ENCODE assay signal across 10 cellular contexts in the genomic region with DNA sequence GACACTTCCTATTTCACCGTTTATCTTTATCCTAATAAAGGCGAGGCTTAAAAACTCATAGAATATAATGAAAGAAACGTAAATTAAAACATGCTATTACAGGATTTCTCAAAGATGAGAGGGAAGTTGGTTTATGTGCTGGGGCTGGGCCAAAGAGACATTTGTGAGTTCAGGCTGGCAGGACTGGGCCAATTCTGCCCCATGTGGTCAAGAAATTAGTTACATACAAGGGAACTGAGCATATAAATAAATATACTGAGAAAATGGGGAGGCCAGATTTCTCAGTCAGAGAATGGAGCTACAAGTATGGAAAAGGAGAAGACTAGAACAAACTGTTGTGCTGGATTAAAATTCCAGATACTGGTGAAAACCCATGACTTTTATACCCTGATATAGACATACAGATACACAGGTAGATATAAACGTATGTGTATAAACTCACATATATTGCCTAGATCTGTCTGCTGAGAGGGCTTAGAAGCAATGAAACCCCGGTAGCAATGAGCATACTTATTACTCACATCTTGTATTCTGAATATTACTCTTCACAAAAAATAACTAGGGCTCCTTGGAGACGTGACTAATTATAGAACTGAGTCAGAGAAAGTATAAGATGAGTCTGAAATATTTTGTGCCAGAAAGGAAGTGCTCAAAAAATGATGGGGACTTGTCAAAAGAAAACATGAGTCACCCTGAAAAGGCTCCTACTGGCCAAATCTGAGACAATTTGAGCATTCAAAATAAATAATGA.
DNase-seq lines count a peak whose midpoint lies in the region; ATAC-seq and TF ChIP-seq lines count a peak whose summit lies in the region.
"Had no signal": no experiment of that assay in that cellular context is flagged by ENCODE, and none has a peak within 500 bp of the region (broad histone marks: within the 10 kb centered on the region; RNA-seq: fewer than 3 reads in every experiment).

No MANE protein-coding gene starts in this region.

- peak overlapping the region; percentile 71 for H3K9ac ChIP-seq in skeletal muscle satellite cell (ENCODE audit: low read depth, low read length)

- peaks cover 8 to 24% of the 10 kb centered on the region in 2 donors for H3K9me3 ChIP-seq in right atrium auricular region
- peaks cover 27% of the 10 kb centered on the region for H3K9me3 ChIP-seq in MG63
- H3K9me3 ChIP-seq in skeletal muscle satellite cell (replicated peaks; ENCODE audit: low read length): no peaks in the 10 kb centered on the region

- no peak overlapping the region for H3K27ac ChIP-seq in right atrium auricular region

- ATAC-seq in Right ventricle myocardium superior (ENCODE audit: poor library complexity): peak; percentile 12

- H3K4me3 ChIP-seq in right atrium auricular region: no peak overlapping the region
- H3K4me3 ChIP-seq in HFF-Myc (replicated peaks; ENCODE audit: low read depth, low read length): no peak overlapping the region
- peak overlapping the region; percentile 7; the same call in 1 of the 2 replicates for H3K4me3 ChIP-seq in MG63
- peak overlapping the region; percentile 40 for H3K4me3 ChIP-seq in skeletal muscle satellite cell (ENCODE audit: low read length)
- H3K4me3 ChIP-seq: HAP-1, heart right ventricle had no signal

- peak overlapping the region; percentile 73 for H3K4me2 ChIP-seq in skeletal muscle satellite cell (ENCODE audit: low read length)

- TF ChIP-seq CTCF in right atrium auricular region (IDR thresholded peaks at IDR 0.05): peak in 1 of 2 donors; percentile 30
- TF ChIP-seq CTCF in HFF-Myc (IDR thresholded peaks at IDR 0.05; ENCODE audit: low read depth, low read length, missing control alignments): peak; percentile 32

- no peaks in the 10 kb centered on the region for H3K36me3 ChIP-seq in right atrium auricular region
- H3K36me3 ChIP-seq in MG63: peaks cover 22% of the 10 kb centered on the region
- no peaks in the 10 kb centered on the region for H3K36me3 ChIP-seq in skeletal muscle satellite cell (ENCODE audit: insufficient read depth, low read length)

- H3K27me3 ChIP-seq in right atrium auricular region: no peaks in the 10 kb centered on the region
- no peaks in the 10 kb centered on the region for H3K27me3 ChIP-seq in MG63
- no peaks in the 10 kb centered on the region for H3K27me3 ChIP-seq in skeletal muscle satellite cell (ENCODE audit: control insufficient read depth, insufficient read depth, low read length)
- H3K27me3 ChIP-seq: heart right ventricle had no signal

- intact Hi-C loops in Right ventricle myocardium superior (cut with DNase I): no loop called here

- no peak for DNase-seq in Right ventricle myocardium superior
- DNase-seq in right atrium auricular region (ENCODE audit: low spot score): no peak
- DNase-seq in HFF-Myc (ENCODE audit: extremely low read depth, low read depth): no peak
- peak; percentile 63 for DNase-seq in MG63
- DNase-seq in cerebellum (ENCODE audit: low spot score): peak; percentile 17
- no peak for DNase-seq in midbrain (lab: John Stamatoyannopoulos, UW)
- no peak for DNase-seq in activated gamma-delta T cell (lab: John Stamatoyannopoulos, UW)
- DNase-seq: heart right ventricle had no signal

- H3K4me1 ChIP-seq in right atrium auricular region (peaks cover 0 to 11% of the 10 kb centered on the region in 2 donors), skeletal muscle satellite cell (ENCODE audit: control insufficient read depth, insufficient read depth, low read length) (peaks cover 20% of the 10 kb centered on the region)

Comparison
In these comparisons a context has a peak if more than half of its experiments do, and no peak if none do; other contexts are left out.
1. DNase-seq: peak in MG63 (single experiment) and cerebellum (single experiment); none in Right ventricle myocardium superior (single experiment), right atrium auricular region (single experiment), HFF-Myc (single experiment), midbrain (single experiment) and activated gamma-delta T cell (single experiment).
2. H3K4me3 ChIP-seq: peak in MG63 (single experiment) and skeletal muscle satellite cell (single experiment); none in right atrium auricular region (0 of 2) and HFF-Myc (single experiment).